ENCODE assay signal across 26 cellular contexts in the genomic region with DNA sequence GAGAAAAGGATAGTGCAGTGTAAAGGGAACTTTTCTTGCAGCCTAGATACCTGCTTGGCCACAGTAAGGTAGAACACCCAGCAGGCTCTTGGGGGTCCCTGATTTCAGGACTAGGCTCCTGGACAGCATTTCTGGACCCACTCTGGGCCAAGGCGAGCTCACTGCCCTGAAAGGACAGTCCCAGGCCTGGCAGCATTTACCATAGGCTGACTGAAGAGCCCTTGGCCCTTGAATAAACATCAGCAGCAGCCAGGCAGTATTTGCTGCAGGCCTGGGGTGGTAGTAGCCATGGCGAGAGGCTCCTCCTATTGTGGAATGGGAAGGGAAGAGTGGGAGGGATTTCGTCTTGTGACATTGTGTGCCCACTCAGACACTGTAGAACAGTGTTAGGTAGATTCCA.
A peak's percentile ranks its signal among the peaks of the same experiment; 100 is the strongest.
DNase-seq lines count a peak whose midpoint lies in the region; TF ChIP-seq lines count a peak whose summit lies in the region.
"Had no signal": no experiment of that assay in that cellular context is flagged by ENCODE, and none has a peak within 500 bp of the region (broad histone marks: within the 10 kb centered on the region; RNA-seq: fewer than 3 reads in every experiment).

No MANE protein-coding gene starts in this region.

- no peak for TF ChIP-seq CTCF in BE2C (IDR thresholded peaks at IDR 0.05; ENCODE audit: low read depth, low read length)

- H3K4me3 ChIP-seq in BE2C (ENCODE audit: low read depth, low read length) = no peak overlapping the region
- H3K4me3 ChIP-seq: gastrocnemius medialis, hepatocyte, psoas muscle, sigmoid colon, testis, uterus had no signal

- no peaks in the 10 kb centered on the region for H3K27me3 ChIP-seq in BE2C
- H3K27me3 ChIP-seq: gastrocnemius medialis, hepatocyte, sigmoid colon, testis, uterus had no signal

- no peaks in the 10 kb centered on the region for H3K36me3 ChIP-seq in BE2C
- H3K36me3 ChIP-seq: gastrocnemius medialis, sigmoid colon, uterus had no signal

- DNase-seq in BE2C (peak; percentile 21), DMS153 treated with DMSO at 0.1 percent for 48 hours (lab: John Stamatoyannopoulos, UW; ENCODE audit: unreplicated experiment) (peak; percentile 21), NCI-H2196 (lab: John Stamatoyannopoulos, UW; ENCODE audit: unreplicated experiment) (peak; percentile 77), left kidney (ENCODE audit: low read depth, low spot score) (peak; percentile 57), DMS 273 treated with DMSO at 0.1 percent for 48 hours (lab: John Stamatoyannopoulos, UW) (no peak), RPMI8226 (no peak), amygdala (lab: John Stamatoyannopoulos, UW) (no peak)
- no peak for DNase-seq in stimulated activated naive CD4-positive, alpha-beta T cell treated with Interleukin-2 at 50 U/mL for 16 hours (lab: John Stamatoyannopoulos, UW)
- DNase-seq: activated CD4-positive, alpha-beta T cell treated with anti-CD3 and anti-CD28 coated beads, Interleukin-2, amount 10 ng/mL, durations not matched to agents 7 days and 5 days; activated gamma-delta T cell; activated naive CD8-positive, alpha-beta T cell treated with anti-CD3 and anti-CD28 coated beads, Interleukin-2, amount 10 ng/mL, durations not matched to agents 7 days and 5 days; activated T-cell treated with anti-CD3 and anti-CD28 coated beads, Interleukin-2, amount 50 U/mL, for 24 hours; caudate nucleus; gastrocnemius medialis; left colon; NCI-H1105; NCI-H226; psoas muscle; sigmoid colon; stimulated activated CD4-positive, alpha-beta T cell treated with anti-CD3 and anti-CD28 coated beads, Interleukin-4, amount 100 ng/mL, for 4 hours; stimulated activated naive B cell treated with anti-CD40 and anti-IgM and Interleukin-4, amounts not matched to agents 10 μg/mL and 1 μg/mL and 100 μg/mL, for 72 hours; SW 1271; T-helper 9 cell; testis; uterus had no signal

- peaks cover 3% of the 10 kb centered on the region; the same call in 1 of the 2 replicates for H3K4me1 ChIP-seq in BE2C
- H3K4me1 ChIP-seq: gastrocnemius medialis, psoas muscle, sigmoid colon, testis, uterus had no signal

- H3K9me3 ChIP-seq in BE2C = no peaks in the 10 kb centered on the region
- H3K9me3 ChIP-seq: gastrocnemius medialis, psoas muscle, sigmoid colon, testis, uterus had no signal

Comparison
In these comparisons a context has a peak if more than half of its experiments do, and no peak if none do; other contexts are left out.
1. DNase-seq: peak in BE2C (single experiment), DMS153 treated with DMSO at 0.1 percent for 48 hours (single experiment), NCI-H2196 (single experiment) and left kidney (single experiment); none in DMS 273 treated with DMSO at 0.1 percent for 48 hours (single experiment), stimulated activated naive CD4-positive, alpha-beta T cell treated with Interleukin-2 at 50 U/mL for 16 hours (single experiment), RPMI8226 (single experiment) and amygdala (0 of 56).